In genomic region chr2:8486141-8486540, GRCh38 we compare ENCODE assay signal across 21 cellular contexts.
A peak's percentile ranks its signal among the peaks of the same experiment; 100 is the strongest.
DNase-seq lines count a peak whose midpoint lies in the region; ATAC-seq and TF ChIP-seq lines count a peak whose summit lies in the region.
"Had no signal": no experiment of that assay in that cellular context is flagged by ENCODE, and none has a peak within 500 bp of the region (broad histone marks: within the 10 kb centered on the region; RNA-seq: fewer than 3 reads in every experiment).

No MANE protein-coding gene starts in this region.

- no peaks in the 10 kb centered on the region for H3K27me3 Mint-ChIP-seq in activated T-cell treated with anti-CD3 and anti-CD28 coated beads, Interleukin-2, amount 50 U/mL, for 24 hours
- no peaks in the 10 kb centered on the region for H3K27me3 Mint-ChIP-seq in activated CD8-positive, alpha-beta T cell treated with anti-CD3 and anti-CD28 coated beads, Interleukin-2, amount 10 ng/mL, durations not matched to agents 7 days and 5 days (ENCODE audit: low read depth)
- H3K27me3 Mint-ChIP-seq in natural killer cell (ENCODE audit: low read depth in 2 of 2): no peaks in the 10 kb centered on the region

- H3K4me3 ChIP-seq in GM12865 (ENCODE audit: low read depth, low read length): peak overlapping the region; percentile 47
- H3K4me3 ChIP-seq: gastroesophageal sphincter, left lung, MG63, upper lobe of right lung had no signal

- H3K4me3 Mint-ChIP-seq in activated T-cell treated with anti-CD3 and anti-CD28 coated beads, Interleukin-2, amount 50 U/mL, for 24 hours: peak overlapping the region; percentile 81
- H3K4me3 Mint-ChIP-seq in activated CD8-positive, alpha-beta T cell treated with anti-CD3 and anti-CD28 coated beads, Interleukin-2, amount 10 ng/mL, durations not matched to agents 7 days and 5 days: peak overlapping the region; percentile 5
- H3K4me3 Mint-ChIP-seq in natural killer cell: peak overlapping the region; percentile 98

- H3K9me3 Mint-ChIP-seq in activated T-cell treated with anti-CD3 and anti-CD28 coated beads, Interleukin-2, amount 50 U/mL, for 24 hours: peaks cover 2% of the 10 kb centered on the region
- H3K9me3 Mint-ChIP-seq in activated CD8-positive, alpha-beta T cell treated with anti-CD3 and anti-CD28 coated beads, Interleukin-2, amount 10 ng/mL, durations not matched to agents 7 days and 5 days (ENCODE audit: insufficient read depth): peaks cover 5% of the 10 kb centered on the region
- no peaks in the 10 kb centered on the region for H3K9me3 Mint-ChIP-seq in natural killer cell

- intact Hi-C loops in natural killer cell (cut with micrococcal nuclease): loop anchor here (2.0 to 5.0 kb wide), 2 partner anchors 13 to 184 kb away; no protein-coding TSS in a partner anchor

- peak overlapping the region; percentile 94 for H3K27ac Mint-ChIP-seq in activated T-cell treated with anti-CD3 and anti-CD28 coated beads, Interleukin-2, amount 50 U/mL, for 24 hours
- H3K27ac Mint-ChIP-seq in activated CD8-positive, alpha-beta T cell treated with anti-CD3 and anti-CD28 coated beads, Interleukin-2, amount 10 ng/mL, durations not matched to agents 7 days and 5 days: peak overlapping the region; percentile 50
- peak overlapping the region; percentile 97 to 100 for H3K27ac Mint-ChIP-seq in natural killer cell

- POLR2A ChIA-PET in activated CD8-positive, alpha-beta T cell treated with anti-CD3 and anti-CD28 coated beads, Interleukin-2, amount 10 ng/mL, durations not matched to agents 7 days and 5 days (lab: Charles Lee): no interaction called here

- CTCF ChIA-PET in activated CD8-positive, alpha-beta T cell treated with anti-CD3 and anti-CD28 coated beads, Interleukin-2, amount 10 ng/mL, durations not matched to agents 7 days and 5 days (lab: Charles Lee): no interaction called here

- peaks cover 82% of the 10 kb centered on the region for H3K4me1 Mint-ChIP-seq in activated T-cell treated with anti-CD3 and anti-CD28 coated beads, Interleukin-2, amount 50 U/mL, for 24 hours (ENCODE audit: low read depth)
- H3K4me1 Mint-ChIP-seq in activated CD8-positive, alpha-beta T cell treated with anti-CD3 and anti-CD28 coated beads, Interleukin-2, amount 10 ng/mL, durations not matched to agents 7 days and 5 days (ENCODE audit: low read depth): peaks cover 93% of the 10 kb centered on the region
- peaks cover 85 to 88% of the 10 kb centered on the region in 2 donors for H3K4me1 Mint-ChIP-seq in natural killer cell

- TF ChIP-seq CTCF in GM12865 (IDR thresholded peaks at IDR 0.05; ENCODE audit: insufficient read depth, low read depth, low read length, missing control alignments): no peak
- no peak for TF ChIP-seq CTCF in natural killer cell (IDR thresholded peaks at IDR 0.05)

- no peak for DNase-seq in activated T-cell treated with anti-CD3 and anti-CD28 coated beads, Interleukin-2, amount 50 U/mL, for 24 hours
- no peak for DNase-seq in activated T-cell treated with anti-CD3 and anti-CD28 coated beads, Interleukin-2, amount 50 U/mL, for 1 hour
- DNase-seq in GM12865 (ENCODE audit: low read depth) (no peak), natural killer cell (no peak)
- DNase-seq in activated CD8-positive, alpha-beta T cell treated with anti-CD3 and anti-CD28 coated beads, Interleukin-2, amount 10 ng/mL, durations not matched to agents 7 days and 5 days: no peak
- DNase-seq: cortex of kidney, EL, hippocampal formation, left lung, MG63, NCI-H1417, NCI-H2081, NCI-H82, substantia nigra, T1000, upper lobe of right lung had no signal

- no peak for ATAC-seq in activated CD8-positive, alpha-beta T cell treated with anti-CD3 and anti-CD28 coated beads, Interleukin-2, amount 10 ng/mL, durations not matched to agents 7 days and 5 days
- ATAC-seq in natural killer cell (peak; percentile 27 to 49 (median 45)), HG03095 (IDR thresholded peaks at IDR 0.05; ENCODE audit: unreplicated experiment) (no peak), GM21825 (IDR thresholded peaks at IDR 0.05; ENCODE audit: unreplicated experiment) (no peak), HG02610 (IDR thresholded peaks at IDR 0.05; ENCODE audit: unreplicated experiment) (no peak)
- ATAC-seq: gastroesophageal sphincter, left lung, Right ventricle myocardium inferior, upper lobe of right lung had no signal

- H3K36me3 Mint-ChIP-seq in activated T-cell treated with anti-CD3 and anti-CD28 coated beads, Interleukin-2, amount 50 U/mL, for 24 hours (ENCODE audit: low read depth): peaks cover 13% of the 10 kb centered on the region
- peaks cover 24% of the 10 kb centered on the region for H3K36me3 Mint-ChIP-seq in activated CD8-positive, alpha-beta T cell treated with anti-CD3 and anti-CD28 coated beads, Interleukin-2, amount 10 ng/mL, durations not matched to agents 7 days and 5 days (ENCODE audit: low read depth)
- no peaks in the 10 kb centered on the region for H3K36me3 Mint-ChIP-seq in natural killer cell

Comparison
In these comparisons a context has a peak if more than half of its experiments do, and no peak if none do; other contexts are left out.
1. H3K4me3 Mint-ChIP-seq: peak in every context shown above with its lines; median percentile 98 in natural killer cell; 81 in activated T-cell treated with anti-CD3 and anti-CD28 coated beads, Interleukin-2, amount 50 U/mL, for 24 hours; 5 in activated CD8-positive, alpha-beta T cell treated with anti-CD3 and anti-CD28 coated beads, Interleukin-2, amount 10 ng/mL, durations not matched to agents 7 days and 5 days.
2. ATAC-seq: peak in natural killer cell (3 of 3); none in activated CD8-positive, alpha-beta T cell treated with anti-CD3 and anti-CD28 coated beads, Interleukin-2, amount 10 ng/mL, durations not matched to agents 7 days and 5 days (single experiment), HG03095 (single experiment), GM21825 (single experiment) and HG02610 (single experiment).
3. Peak in every context shown above with its lines, with median percentiles within 50 percentile points of each other: H3K27ac Mint-ChIP-seq.